9 cellular contexts compared by ENCODE assay signal in the genomic region with DNA sequence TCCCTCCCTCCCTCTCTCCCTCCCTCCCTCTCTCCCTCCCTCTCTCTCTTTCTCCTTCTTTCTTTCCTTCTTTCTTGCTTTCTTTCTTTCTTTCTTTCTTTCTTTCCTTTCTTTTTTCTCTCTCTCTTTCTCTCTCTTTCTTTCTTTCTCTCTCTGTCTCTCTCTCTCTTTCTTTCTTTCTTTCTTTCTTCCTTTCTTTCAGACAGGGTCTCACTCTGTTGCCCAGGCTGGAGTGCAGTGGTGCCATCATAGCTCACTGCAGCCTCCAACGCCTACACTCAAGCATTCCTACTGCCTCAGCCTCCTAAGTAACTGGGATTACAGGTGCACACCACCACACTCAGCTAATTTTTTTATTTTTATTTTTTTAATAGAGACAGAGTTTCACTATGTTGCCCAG. TPM values are rescaled to one million over a fixed set of nuclear protein-coding genes. Genes with fewer than 3 reads are reported as not detected.
"Had no signal": no experiment of that assay in that cellular context is flagged by ENCODE, and none has a peak within 500 bp of the region (broad histone marks: within the 10 kb centered on the region; RNA-seq: fewer than 3 reads in every experiment).

No MANE protein-coding gene starts in this region.

RNA-seq across cellular contexts. Expression of a gene that starts 14.1 kb away (rescaled TPM):
- total RNA-seq: activated B cell treated with CpG ODN at 0.5 μM for 24 hours; activated CD4-positive, alpha-beta memory T cell treated with anti-CD3 and anti-CD28 coated beads for 36 hours; activated CD4-positive, alpha-beta T cell treated with anti-CD3 and anti-CD28 coated beads, Interleukin-2, amount 10 ng/mL, durations not matched to agents 24 days and 14 days; activated CD8-positive, alpha-beta memory T cell treated with anti-CD3 and anti-CD28 coated beads for 36 hours; activated CD8-positive, alpha-beta T cell treated with anti-CD3 and anti-CD28 coated beads for 36 hours; activated naive CD8-positive, alpha-beta T cell treated with anti-CD3 and anti-CD28 coated beads for 36 hours; activated T-cell treated with anti-CD3 and anti-CD28 coated beads, Interleukin-2, amount 50 U/mL, for 72 hours; T-helper 1 cell treated with Interleukin-12 subunit alpha and Interleukin-12 subunit beta and Interleukin-4 antibody, amounts not matched to agents 30 ng/mL and 1 ng/mL, for 36 hours; T-helper 2 cell treated with Interferon-gamma antibody and Interleukin-4, amounts not matched to agents 100 ng/mL and 5 ng/mL, for 36 hours had no signal

RNA-seq across cellular contexts. Expression of a gene that starts 42.7 kb away (rescaled TPM):
- total RNA-seq: T-helper 1 cell treated with Interleukin-12 subunit alpha and Interleukin-12 subunit beta and Interleukin-4 antibody, amounts not matched to agents 30 ng/mL and 1 ng/mL, for 36 hours had no signal
